1 cellular context compared by ENCODE assay signal in the genomic region with DNA sequence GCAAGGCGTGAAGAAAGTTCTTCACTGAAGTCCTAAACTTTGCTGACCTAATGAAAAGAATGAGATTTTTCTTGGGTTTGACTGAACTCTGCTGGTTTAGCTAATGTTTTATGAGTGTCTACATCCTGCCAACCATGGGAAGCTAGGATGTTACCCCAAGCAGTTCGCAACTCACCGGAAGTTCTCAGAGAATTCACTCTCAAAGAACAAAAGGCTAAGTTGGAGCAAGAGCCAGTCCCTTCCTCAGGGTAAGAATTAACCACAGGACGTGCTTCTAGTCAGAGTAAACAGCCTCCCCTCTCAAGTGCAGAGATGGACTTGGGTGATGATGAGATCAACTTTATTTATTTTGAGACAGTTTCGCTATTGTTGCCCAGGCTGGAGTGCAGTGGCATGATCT.
TF ChIP-seq lines count a peak whose summit lies in the region.

No MANE protein-coding gene starts in this region.

TF ChIP-seq in endothelial cell of umbilical vein, 7 proteins besides CTCF, POLR2A, EP300 and RAD21:
- TF ChIP-seq POLR2AphosphoS5 (IDR thresholded peaks at IDR 0.05; ENCODE audit: insufficient read depth, low read depth, low read length) (no peak), JUN (IDR thresholded peaks at IDR 0.05; ENCODE audit: borderline replicate concordance, insufficient read depth, insufficient read length, low read depth) (peak; percentile 19)
TF ChIP-seq in endothelial cell of umbilical vein: peak in this region for 1.
